Comparison of ENCODE assay signal across 8 cellular contexts in the genomic region with DNA sequence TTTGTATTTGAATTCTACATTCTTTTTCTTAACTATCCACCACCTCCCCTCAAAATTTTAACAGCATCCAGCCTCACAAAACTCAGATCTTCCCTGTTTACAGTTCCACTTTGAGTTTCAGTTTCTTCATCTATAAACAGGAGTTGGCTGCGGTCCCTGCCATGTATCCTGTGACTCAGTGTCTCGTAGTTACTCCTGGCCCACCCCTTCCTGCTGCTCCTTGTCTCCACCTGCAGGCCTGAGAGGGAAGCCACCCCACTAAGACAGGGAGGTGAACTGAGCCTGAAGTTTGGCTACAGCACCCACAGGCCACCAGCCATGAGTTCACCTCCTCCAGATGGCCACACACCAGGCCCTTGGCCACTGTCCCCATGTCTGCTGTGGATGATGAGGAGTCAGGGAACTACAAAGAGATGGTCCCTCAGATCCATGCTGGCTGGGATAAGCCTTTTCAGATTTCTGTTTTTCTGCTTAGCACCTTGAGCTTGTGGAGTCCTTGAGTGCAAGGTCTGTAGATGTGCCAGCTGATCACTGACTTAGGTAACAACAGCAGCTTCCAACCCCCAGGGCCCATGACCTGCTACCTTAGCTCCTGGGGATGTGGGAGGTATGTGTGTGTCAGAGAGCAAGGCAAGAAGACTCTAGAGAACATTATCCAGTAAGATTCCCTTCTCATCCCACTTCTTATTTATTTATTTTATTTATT. TPM values are rescaled to one million over a fixed set of nuclear protein-coding genes. Genes with fewer than 3 reads are reported as not detected.
A peak's percentile ranks its signal among the peaks of the same experiment; 100 is the strongest.
DNase-seq lines count a peak whose midpoint lies in the region; ATAC-seq, FAIRE-seq and TF ChIP-seq lines count a peak whose summit lies in the region.

No MANE protein-coding gene starts in this region.

- H3K4me3 ChIP-seq in MG63: no peak overlapping the region

- intact Hi-C loops in Right ventricle myocardium superior (cut with DNase I): no loop called here

- ATAC-seq in Right ventricle myocardium superior (ENCODE audit: poor library complexity): peak; percentile 63

- no peaks in the 10 kb centered on the region; the same call in none of the 2 replicates for H3K27me3 ChIP-seq in MG63

- DNase-seq in activated naive CD4-positive, alpha-beta T cell treated with Interleukin-2 at 50 U/mL for 16 hours: peak; percentile 69
- no peak for DNase-seq in activated naive CD4-positive, alpha-beta T cell (lab: John Stamatoyannopoulos, UW)
- peak; percentile 72 for DNase-seq in MG63
- peak in 2 of 3 experiments; percentile 27 to 40 for DNase-seq in activated CD8-positive, alpha-beta memory T cell treated with anti-CD3 and anti-CD28 coated beads for 48 hours (ENCODE audit: low read depth in 2 of 3, low spot score in 2 of 3)
- DNase-seq in Right ventricle myocardium superior: no peak
- peak; percentile 44 to 63 (median 51) for DNase-seq in stimulated activated CD4-positive, alpha-beta T cell treated with anti-CD3 and anti-CD28 coated beads, TNF-alpha, amount 100 ng/mL, for 48 hours (ENCODE audit: low read depth in 3 of 3)
- DNase-seq in NCI-H1417 treated with DMSO at 0.1 percent for 48 hours (lab: John Stamatoyannopoulos, UW): no peak
- no peak for DNase-seq in GM12892 (ENCODE audit: insufficient read length)

- no peak for TF ChIP-seq POLR2A in GM12892 (IDR thresholded peaks at IDR 0.05; ENCODE audit: low read depth, low read length)

- no peaks in the 10 kb centered on the region for H3K9me3 ChIP-seq in MG63

- no peak for FAIRE-seq in GM12892 (lab: Jason Lieb, UNC)

- no peaks in the 10 kb centered on the region for H3K36me3 ChIP-seq in MG63

RNA-seq across cellular contexts. Expression of a gene that starts 37.5 kb away (rescaled TPM):
- not detected in 2 replicates for total RNA-seq in MG63 (2014; rRNA removed; shearing (Covaris generic); ENCODE audit: low replicate concordance)
- 3.7 TPM for total RNA-seq in Right ventricle myocardium superior
- 21.2 TPM for polyA plus RNA-seq in GM12892 (2012; ENCODE audit: missing spikeins)

Comparison
In these comparisons a context has a peak if more than half of its experiments do, and no peak if none do; other contexts are left out.
1. DNase-seq: peak in activated naive CD4-positive, alpha-beta T cell treated with Interleukin-2 at 50 U/mL for 16 hours (single experiment), MG63 (single experiment), activated CD8-positive, alpha-beta memory T cell treated with anti-CD3 and anti-CD28 coated beads for 48 hours (2 of 3) and stimulated activated CD4-positive, alpha-beta T cell treated with anti-CD3 and anti-CD28 coated beads, TNF-alpha, amount 100 ng/mL, for 48 hours (3 of 3); none in activated naive CD4-positive, alpha-beta T cell (0 of 4), Right ventricle myocardium superior (single experiment), NCI-H1417 treated with DMSO at 0.1 percent for 48 hours (single experiment) and GM12892 (single experiment).